Comparison of ENCODE assay signal across 2 cellular contexts in the genomic region with DNA sequence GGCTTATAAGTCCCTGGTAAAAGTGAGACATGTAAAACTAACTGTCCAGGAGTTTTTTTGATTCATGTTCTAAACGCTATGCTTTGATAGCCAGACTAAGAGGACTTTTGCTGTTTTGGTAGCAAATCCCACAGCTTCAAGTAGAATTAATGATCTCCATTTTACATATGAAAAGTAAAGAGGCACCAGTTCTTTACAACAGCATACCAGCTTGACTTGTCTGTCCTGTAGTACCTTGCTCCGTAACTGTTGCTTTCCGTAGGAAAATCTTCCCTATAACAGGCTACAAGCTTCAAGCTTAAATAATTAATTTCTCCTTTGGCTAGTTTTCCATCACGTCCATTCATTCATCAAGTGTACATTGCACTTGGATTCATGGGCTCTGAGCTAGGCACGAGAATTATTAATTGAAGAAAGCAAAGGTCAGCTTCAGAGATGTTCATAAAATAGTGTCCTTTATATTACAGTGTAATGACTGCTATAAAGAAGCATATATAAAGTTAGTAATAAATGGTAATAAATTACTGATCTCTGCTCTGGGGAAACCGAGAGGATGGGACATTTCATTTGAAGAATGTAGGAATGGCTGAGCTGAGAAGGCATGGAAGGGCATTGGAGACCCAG.
A peak's percentile ranks its signal among the peaks of the same experiment; 100 is the strongest.
TF ChIP-seq lines count a peak whose summit lies in the region.

No MANE protein-coding gene starts in this region.

TF ChIP-seq in GM23338, 12 proteins besides CTCF, POLR2A, EP300 and RAD21:
- peak; percentile 12; the same call in 1 of the 2 replicates for TF ChIP-seq NANOG (IDR thresholded peaks at IDR 0.05; ENCODE audit: borderline replicate concordance)
- no peak for TF ChIP-seq JUNB (IDR thresholded peaks at IDR 0.05; ENCODE audit: unreplicated experiment)

TF ChIP-seq in H1, 55 proteins besides CTCF, POLR2A, EP300 and RAD21:
- TF ChIP-seq TAF1 (IDR thresholded peaks at IDR 0.05; ENCODE audit: low read depth, low read length) (no peak), KDM4A (IDR thresholded peaks at IDR 0.05; ENCODE audit: low read depth, low read length, severe bottlenecking) (no peak), CHD2 (IDR thresholded peaks at IDR 0.05; ENCODE audit: low read length) (no peak), POLR2AphosphoS5 (IDR thresholded peaks at IDR 0.05; ENCODE audit: low read depth, low read length) (no peak), CREB1 (IDR thresholded peaks at IDR 0.05) (no peak), NANOG (IDR thresholded peaks at IDR 0.05; ENCODE audit: insufficient read depth, low read depth, low read length, poor library complexity, severe bottlenecking) (no peak), RBBP5 (IDR thresholded peaks at IDR 0.05; ENCODE audit: borderline replicate concordance, low read depth, low read length) (no peak), NRF1 (IDR thresholded peaks at IDR 0.05; ENCODE audit: low read depth, low read length) (no peak), SAP30 (IDR thresholded peaks at IDR 0.05; ENCODE audit: insufficient read depth, insufficient replicate concordance, low read length) (no peak), CBX5 (IDR thresholded peaks at IDR 0.05; ENCODE audit: low read depth, low read length) (no peak), TAF7 (optimal IDR thresholded peaks at IDR 0.05; ENCODE audit: borderline replicate concordance, low read depth, low read length) (no peak), RXRA (IDR thresholded peaks at IDR 0.05; ENCODE audit: insufficient read depth, low read depth, low read length) (no peak), HDAC6 (IDR thresholded peaks at IDR 0.05; ENCODE audit: low read depth, low read length) (no peak), SP4 (IDR thresholded peaks at IDR 0.05; ENCODE audit: low read length) (no peak), FOSL1 (IDR thresholded peaks at IDR 0.05; ENCODE audit: insufficient read depth, low read depth, low read length) (no peak), PHF8 (conservative IDR thresholded peaks at IDR 0.05; ENCODE audit: low read depth, low read length) (no peak), CEBPB (IDR thresholded peaks at IDR 0.05; ENCODE audit: low read depth, low read length) (no peak), HDAC2 (IDR thresholded peaks at IDR 0.05; ENCODE audit: borderline replicate concordance in 1 of 2, low read depth in 2 of 2, low read length in 2 of 2) (no peak)
